Comparison of ENCODE assay signal across 1 cellular context in the genomic region with DNA sequence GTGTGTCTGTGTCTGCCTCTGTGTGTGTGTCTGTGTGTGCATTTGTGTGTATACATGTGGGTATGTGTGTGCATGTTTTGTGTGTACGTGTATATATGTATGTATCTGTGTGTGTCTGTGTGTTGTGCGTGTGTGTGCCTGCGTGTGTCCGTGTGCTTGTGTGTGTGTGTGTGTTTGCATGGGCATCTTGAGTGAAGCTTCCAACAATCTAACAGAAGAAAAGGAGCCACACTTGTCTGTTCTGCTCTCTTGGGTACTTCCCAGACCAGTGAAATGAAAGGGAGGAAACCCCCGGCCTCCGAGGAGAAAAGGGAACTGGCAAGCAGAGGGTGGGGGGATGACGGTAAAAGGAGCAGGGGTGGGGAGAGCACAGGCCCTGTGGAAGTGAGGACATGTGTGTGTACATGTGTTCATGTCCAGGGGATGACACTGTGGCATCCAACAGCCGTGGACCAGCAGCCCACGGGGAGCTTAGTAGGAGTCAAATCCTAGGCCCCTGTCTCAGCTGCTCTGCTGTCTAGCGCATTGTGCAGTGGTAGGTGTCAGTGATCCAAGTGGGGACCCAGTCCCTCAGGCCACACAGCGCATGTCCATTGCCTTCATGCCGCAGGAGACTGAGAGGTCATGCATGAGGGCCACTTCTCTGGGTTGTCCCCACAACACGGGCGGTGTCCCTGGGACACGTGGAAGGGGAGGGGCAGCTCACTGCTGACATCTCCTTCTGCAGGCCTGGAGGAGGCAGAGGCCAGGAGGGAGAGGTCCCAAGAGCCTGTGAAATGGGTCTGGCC.
A peak's percentile ranks its signal among the peaks of the same experiment; 100 is the strongest.
TF ChIP-seq lines count a peak whose summit lies in the region.

No MANE protein-coding gene starts in this region.

TF ChIP-seq in GM12878, 131 proteins besides CTCF, POLR2A, EP300 and RAD21 (continued from another document):
- TF ChIP-seq, protein P1, sequence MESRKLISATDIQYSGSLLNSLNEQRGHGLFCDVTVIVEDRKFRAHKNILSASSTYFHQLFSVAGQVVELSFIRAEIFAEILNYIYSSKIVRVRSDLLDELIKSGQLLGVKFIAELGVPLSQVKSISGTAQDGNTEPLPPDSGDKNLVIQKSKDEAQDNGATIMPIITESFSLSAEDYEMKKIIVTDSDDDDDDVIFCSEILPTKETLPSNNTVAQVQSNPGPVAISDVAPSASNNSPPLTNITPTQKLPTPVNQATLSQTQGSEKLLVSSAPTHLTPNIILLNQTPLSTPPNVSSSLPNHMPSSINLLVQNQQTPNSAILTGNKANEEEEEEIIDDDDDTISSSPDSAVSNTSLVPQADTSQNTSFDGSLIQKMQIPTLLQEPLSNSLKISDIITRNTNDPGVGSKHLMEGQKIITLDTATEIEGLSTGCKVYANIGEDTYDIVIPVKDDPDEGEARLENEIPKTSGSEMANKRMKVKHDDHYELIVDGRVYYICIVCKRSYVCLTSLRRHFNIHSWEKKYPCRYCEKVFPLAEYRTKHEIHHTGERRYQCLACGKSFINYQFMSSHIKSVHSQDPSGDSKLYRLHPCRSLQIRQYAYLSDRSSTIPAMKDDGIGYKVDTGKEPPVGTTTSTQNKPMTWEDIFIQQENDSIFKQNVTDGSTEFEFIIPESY (IDR thresholded peaks at IDR 0.05): no peak
- no peak for TF ChIP-seq NFYA (IDR thresholded peaks at IDR 0.05; ENCODE audit: borderline replicate concordance, low read depth, low read length)
- TF ChIP-seq RCOR1 (conservative IDR thresholded peaks at IDR 0.05; ENCODE audit: low read depth, low read length): no peak
- TF ChIP-seq SUZ12 (IDR thresholded peaks at IDR 0.05; ENCODE audit: unreplicated experiment): no peak
- no peak for TF ChIP-seq ZNF24 (IDR thresholded peaks at IDR 0.05)
- peak; percentile 76 for TF ChIP-seq EED (IDR thresholded peaks at IDR 0.05; ENCODE audit: low read depth)
- TF ChIP-seq HDGF (IDR thresholded peaks at IDR 0.05): peak; percentile 98
- TF ChIP-seq CREB1 (IDR thresholded peaks at IDR 0.05; ENCODE audit: low read depth): no peak
- TF ChIP-seq, protein P2, sequence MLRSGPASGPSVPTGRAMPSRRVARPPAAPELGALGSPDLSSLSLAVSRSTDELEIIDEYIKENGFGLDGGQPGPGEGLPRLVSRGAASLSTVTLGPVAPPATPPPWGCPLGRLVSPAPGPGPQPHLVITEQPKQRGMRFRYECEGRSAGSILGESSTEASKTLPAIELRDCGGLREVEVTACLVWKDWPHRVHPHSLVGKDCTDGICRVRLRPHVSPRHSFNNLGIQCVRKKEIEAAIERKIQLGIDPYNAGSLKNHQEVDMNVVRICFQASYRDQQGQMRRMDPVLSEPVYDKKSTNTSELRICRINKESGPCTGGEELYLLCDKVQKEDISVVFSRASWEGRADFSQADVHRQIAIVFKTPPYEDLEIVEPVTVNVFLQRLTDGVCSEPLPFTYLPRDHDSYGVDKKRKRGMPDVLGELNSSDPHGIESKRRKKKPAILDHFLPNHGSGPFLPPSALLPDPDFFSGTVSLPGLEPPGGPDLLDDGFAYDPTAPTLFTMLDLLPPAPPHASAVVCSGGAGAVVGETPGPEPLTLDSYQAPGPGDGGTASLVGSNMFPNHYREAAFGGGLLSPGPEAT (IDR thresholded peaks at IDR 0.05; ENCODE audit: low read depth): peak; percentile 98
- 0 out of 2 replicates have a peak, but pooled peaks have one; percentile 36 for TF ChIP-seq MXI1 (IDR thresholded peaks at IDR 0.05; ENCODE audit: low read depth, low read length)
- TF ChIP-seq IKZF1 (conservative IDR thresholded peaks at IDR 0.05): peak; percentile 77
- TF ChIP-seq CREM (IDR thresholded peaks at IDR 0.05; ENCODE audit: low read depth): peak; percentile 45; the same call in 1 of the 2 replicates
- TF ChIP-seq, protein P3, sequence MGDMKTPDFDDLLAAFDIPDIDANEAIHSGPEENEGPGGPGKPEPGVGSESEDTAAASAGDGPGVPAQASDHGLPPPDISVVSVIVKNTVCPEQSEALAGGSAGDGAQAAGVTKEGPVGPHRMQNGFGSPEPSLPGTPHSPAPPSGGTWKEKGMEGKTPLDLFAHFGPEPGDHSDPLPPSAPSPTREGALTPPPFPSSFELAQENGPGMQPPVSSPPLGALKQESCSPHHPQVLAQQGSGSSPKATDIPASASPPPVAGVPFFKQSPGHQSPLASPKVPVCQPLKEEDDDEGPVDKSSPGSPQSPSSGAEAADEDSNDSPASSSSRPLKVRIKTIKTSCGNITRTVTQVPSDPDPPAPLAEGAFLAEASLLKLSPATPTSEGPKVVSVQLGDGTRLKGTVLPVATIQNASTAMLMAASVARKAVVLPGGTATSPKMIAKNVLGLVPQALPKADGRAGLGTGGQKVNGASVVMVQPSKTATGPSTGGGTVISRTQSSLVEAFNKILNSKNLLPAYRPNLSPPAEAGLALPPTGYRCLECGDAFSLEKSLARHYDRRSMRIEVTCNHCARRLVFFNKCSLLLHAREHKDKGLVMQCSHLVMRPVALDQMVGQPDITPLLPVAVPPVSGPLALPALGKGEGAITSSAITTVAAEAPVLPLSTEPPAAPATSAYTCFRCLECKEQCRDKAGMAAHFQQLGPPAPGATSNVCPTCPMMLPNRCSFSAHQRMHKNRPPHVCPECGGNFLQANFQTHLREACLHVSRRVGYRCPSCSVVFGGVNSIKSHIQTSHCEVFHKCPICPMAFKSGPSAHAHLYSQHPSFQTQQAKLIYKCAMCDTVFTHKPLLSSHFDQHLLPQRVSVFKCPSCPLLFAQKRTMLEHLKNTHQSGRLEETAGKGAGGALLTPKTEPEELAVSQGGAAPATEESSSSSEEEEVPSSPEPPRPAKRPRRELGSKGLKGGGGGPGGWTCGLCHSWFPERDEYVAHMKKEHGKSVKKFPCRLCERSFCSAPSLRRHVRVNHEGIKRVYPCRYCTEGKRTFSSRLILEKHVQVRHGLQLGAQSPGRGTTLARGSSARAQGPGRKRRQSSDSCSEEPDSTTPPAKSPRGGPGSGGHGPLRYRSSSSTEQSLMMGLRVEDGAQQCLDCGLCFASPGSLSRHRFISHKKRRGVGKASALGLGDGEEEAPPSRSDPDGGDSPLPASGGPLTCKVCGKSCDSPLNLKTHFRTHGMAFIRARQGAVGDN (IDR thresholded peaks at IDR 0.05): peak; percentile 91
- peak; percentile 63 for TF ChIP-seq IRF4 (IDR thresholded peaks at IDR 0.05; ENCODE audit: low read depth, low read length)
- TF ChIP-seq, protein P4, sequence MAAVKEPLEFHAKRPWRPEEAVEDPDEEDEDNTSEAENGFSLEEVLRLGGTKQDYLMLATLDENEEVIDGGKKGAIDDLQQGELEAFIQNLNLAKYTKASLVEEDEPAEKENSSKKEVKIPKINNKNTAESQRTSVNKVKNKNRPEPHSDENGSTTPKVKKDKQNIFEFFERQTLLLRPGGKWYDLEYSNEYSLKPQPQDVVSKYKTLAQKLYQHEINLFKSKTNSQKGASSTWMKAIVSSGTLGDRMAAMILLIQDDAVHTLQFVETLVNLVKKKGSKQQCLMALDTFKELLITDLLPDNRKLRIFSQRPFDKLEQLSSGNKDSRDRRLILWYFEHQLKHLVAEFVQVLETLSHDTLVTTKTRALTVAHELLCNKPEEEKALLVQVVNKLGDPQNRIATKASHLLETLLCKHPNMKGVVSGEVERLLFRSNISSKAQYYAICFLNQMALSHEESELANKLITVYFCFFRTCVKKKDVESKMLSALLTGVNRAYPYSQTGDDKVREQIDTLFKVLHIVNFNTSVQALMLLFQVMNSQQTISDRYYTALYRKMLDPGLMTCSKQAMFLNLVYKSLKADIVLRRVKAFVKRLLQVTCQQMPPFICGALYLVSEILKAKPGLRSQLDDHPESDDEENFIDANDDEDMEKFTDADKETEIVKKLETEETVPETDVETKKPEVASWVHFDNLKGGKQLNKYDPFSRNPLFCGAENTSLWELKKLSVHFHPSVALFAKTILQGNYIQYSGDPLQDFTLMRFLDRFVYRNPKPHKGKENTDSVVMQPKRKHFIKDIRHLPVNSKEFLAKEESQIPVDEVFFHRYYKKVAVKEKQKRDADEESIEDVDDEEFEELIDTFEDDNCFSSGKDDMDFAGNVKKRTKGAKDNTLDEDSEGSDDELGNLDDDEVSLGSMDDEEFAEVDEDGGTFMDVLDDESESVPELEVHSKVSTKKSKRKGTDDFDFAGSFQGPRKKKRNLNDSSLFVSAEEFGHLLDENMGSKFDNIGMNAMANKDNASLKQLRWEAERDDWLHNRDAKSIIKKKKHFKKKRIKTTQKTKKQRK (IDR thresholded peaks at IDR 0.05; ENCODE audit: low read depth, low read length): no peak
- peak; percentile 67 for TF ChIP-seq POLR2AphosphoS5 (IDR thresholded peaks at IDR 0.05; ENCODE audit: low read length)
- TF ChIP-seq SPI1 (IDR thresholded peaks at IDR 0.05; ENCODE audit: borderline replicate concordance, insufficient read depth, low read depth, low read length): peak; percentile 94
- peak; percentile 97; the same call in 1 of the 2 replicates for TF ChIP-seq PAX8 (IDR thresholded peaks at IDR 0.05)
- TF ChIP-seq, protein P5, sequence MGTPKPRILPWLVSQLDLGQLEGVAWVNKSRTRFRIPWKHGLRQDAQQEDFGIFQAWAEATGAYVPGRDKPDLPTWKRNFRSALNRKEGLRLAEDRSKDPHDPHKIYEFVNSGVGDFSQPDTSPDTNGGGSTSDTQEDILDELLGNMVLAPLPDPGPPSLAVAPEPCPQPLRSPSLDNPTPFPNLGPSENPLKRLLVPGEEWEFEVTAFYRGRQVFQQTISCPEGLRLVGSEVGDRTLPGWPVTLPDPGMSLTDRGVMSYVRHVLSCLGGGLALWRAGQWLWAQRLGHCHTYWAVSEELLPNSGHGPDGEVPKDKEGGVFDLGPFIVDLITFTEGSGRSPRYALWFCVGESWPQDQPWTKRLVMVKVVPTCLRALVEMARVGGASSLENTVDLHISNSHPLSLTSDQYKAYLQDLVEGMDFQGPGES (IDR thresholded peaks at IDR 0.05): no peak
- no peak for TF ChIP-seq ZNF274 (IDR thresholded peaks at IDR 0.05; ENCODE audit: insufficient read depth, insufficient read length)
- no peak for TF ChIP-seq SMAD1 (IDR thresholded peaks at IDR 0.05; ENCODE audit: low read depth, partially characterized antibody)
- TF ChIP-seq JUNB (IDR thresholded peaks at IDR 0.05): 0 out of 2 replicates have a peak, but pooled peaks have one; percentile 31
- TF ChIP-seq, protein P6, sequence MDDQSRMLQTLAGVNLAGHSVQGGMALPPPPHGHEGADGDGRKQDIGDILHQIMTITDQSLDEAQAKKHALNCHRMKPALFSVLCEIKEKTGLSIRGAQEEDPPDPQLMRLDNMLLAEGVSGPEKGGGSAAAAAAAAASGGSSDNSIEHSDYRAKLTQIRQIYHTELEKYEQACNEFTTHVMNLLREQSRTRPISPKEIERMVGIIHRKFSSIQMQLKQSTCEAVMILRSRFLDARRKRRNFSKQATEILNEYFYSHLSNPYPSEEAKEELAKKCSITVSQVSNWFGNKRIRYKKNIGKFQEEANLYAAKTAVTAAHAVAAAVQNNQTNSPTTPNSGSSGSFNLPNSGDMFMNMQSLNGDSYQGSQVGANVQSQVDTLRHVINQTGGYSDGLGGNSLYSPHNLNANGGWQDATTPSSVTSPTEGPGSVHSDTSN (IDR thresholded peaks at IDR 0.05; ENCODE audit: insufficient replicate concordance, low read depth, low read length): no peak
- TF ChIP-seq SREBF2 (IDR thresholded peaks at IDR 0.05; ENCODE audit: low read length): no peak
- peak in 1 of 2 experiments; percentile 31; a peak in 1 of 4 replicates for TF ChIP-seq SRF (IDR thresholded peaks at IDR 0.05; ENCODE audit: low read depth in 2 of 2, low read length in 2 of 2)
- TF ChIP-seq LARP7 (IDR thresholded peaks at IDR 0.05): peak; percentile 53; the same call in 1 of the 2 replicates
- TF ChIP-seq ASH2L (IDR thresholded peaks at IDR 0.05; ENCODE audit: borderline replicate concordance, low read depth): no peak
- TF ChIP-seq, protein P7, sequence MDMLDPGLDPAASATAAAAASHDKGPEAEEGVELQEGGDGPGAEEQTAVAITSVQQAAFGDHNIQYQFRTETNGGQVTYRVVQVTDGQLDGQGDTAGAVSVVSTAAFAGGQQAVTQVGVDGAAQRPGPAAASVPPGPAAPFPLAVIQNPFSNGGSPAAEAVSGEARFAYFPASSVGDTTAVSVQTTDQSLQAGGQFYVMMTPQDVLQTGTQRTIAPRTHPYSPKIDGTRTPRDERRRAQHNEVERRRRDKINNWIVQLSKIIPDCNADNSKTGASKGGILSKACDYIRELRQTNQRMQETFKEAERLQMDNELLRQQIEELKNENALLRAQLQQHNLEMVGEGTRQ (IDR thresholded peaks at IDR 0.05; ENCODE audit: borderline replicate concordance, low read depth, low read length): no peak
- TF ChIP-seq, protein P8, sequence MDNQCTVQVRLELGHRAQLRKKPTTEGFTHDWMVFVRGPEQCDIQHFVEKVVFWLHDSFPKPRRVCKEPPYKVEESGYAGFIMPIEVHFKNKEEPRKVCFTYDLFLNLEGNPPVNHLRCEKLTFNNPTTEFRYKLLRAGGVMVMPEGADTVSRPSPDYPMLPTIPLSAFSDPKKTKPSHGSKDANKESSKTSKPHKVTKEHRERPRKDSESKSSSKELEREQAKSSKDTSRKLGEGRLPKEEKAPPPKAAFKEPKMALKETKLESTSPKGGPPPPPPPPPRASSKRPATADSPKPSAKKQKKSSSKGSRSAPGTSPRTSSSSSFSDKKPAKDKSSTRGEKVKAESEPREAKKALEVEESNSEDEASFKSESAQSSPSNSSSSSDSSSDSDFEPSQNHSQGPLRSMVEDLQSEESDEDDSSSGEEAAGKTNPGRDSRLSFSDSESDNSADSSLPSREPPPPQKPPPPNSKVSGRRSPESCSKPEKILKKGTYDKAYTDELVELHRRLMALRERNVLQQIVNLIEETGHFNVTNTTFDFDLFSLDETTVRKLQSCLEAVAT (IDR thresholded peaks at IDR 0.05): peak; percentile 91
- peak; percentile 84 to 89 for TF ChIP-seq IKZF2 (IDR thresholded peaks at IDR 0.05)
- TF ChIP-seq SIN3A (IDR thresholded peaks at IDR 0.05; ENCODE audit: low read depth, low read length): no peak
- peak; percentile 71; the same call in 1 of the 2 replicates for TF ChIP-seq MTA2 (IDR thresholded peaks at IDR 0.05; ENCODE audit: low read depth)
TF ChIP-seq in GM12878: peak in this region for 39.
